In genomic region chr1:55040083-55040952, GRCh38 we compare ENCODE assay signal across 13 cellular contexts. TPM values are rescaled to one million over a fixed set of nuclear protein-coding genes. Genes with fewer than 3 reads are reported as not detected.
DNase-seq lines count a peak whose midpoint lies in the region; ATAC-seq, FAIRE-seq and TF ChIP-seq lines count a peak whose summit lies in the region.
"Had no signal": no experiment of that assay in that cellular context is flagged by ENCODE, and none has a peak within 500 bp of the region (broad histone marks: within the 10 kb centered on the region; RNA-seq: fewer than 3 reads in every experiment).

No MANE protein-coding gene starts in this region.

- no peaks in the 10 kb centered on the region for H3K9me3 Mint-ChIP-seq in stimulated activated memory B cell treated with anti-CD40 and anti-IgM and Interleukin-4, amounts not matched to agents 10 μg/mL and 1 μg/mL and 100 μg/mL, for 72 hours
- H3K9me3 Mint-ChIP-seq: activated naive CD4-positive, alpha-beta T cell treated with anti-CD3 and anti-CD28 coated beads, Interleukin-2, amount 10 ng/mL, durations not matched to agents 7 days and 5 days; T-cell had no signal

- peaks cover 58% of the 10 kb centered on the region for H3K27me3 Mint-ChIP-seq in stimulated activated memory B cell treated with anti-CD40 and anti-IgM and Interleukin-4, amounts not matched to agents 10 μg/mL and 1 μg/mL and 100 μg/mL, for 72 hours

- no peak for FAIRE-seq in A549 (lab: Jason Lieb, UNC)
- FAIRE-seq in endothelial cell of umbilical vein (lab: Jason Lieb, UNC), result no peak
- FAIRE-seq: islet of Langerhans had no signal

- no peak overlapping the region for H3K9ac ChIP-seq in endothelial cell of umbilical vein (replicated peaks; ENCODE audit: extremely low read depth, insufficient read depth, low read length)
- H3K9ac ChIP-seq: BLaER1 treated with 17β-estradiol and CSF1 and Interleukin-3, amounts not matched to agents 10 nM and 100 nM had no signal

- no peak overlapping the region for H3K4me3 Mint-ChIP-seq in stimulated activated memory B cell treated with anti-CD40 and anti-IgM and Interleukin-4, amounts not matched to agents 10 μg/mL and 1 μg/mL and 100 μg/mL, for 72 hours
- H3K4me3 Mint-ChIP-seq: activated naive CD4-positive, alpha-beta T cell treated with anti-CD3 and anti-CD28 coated beads, Interleukin-2, amount 10 ng/mL, durations not matched to agents 7 days and 5 days; T-cell had no signal

- H3K4me1 Mint-ChIP-seq in stimulated activated memory B cell treated with anti-CD40 and anti-IgM and Interleukin-4, amounts not matched to agents 10 μg/mL and 1 μg/mL and 100 μg/mL, for 72 hours, result peaks cover 7% of the 10 kb centered on the region

- H3K4me1 ChIP-seq in A549 (peaks cover 23% of the 10 kb centered on the region), endothelial cell of umbilical vein (ENCODE audit: control insufficient read depth, extremely low read depth, insufficient read depth, low read length) (peaks cover 4% of the 10 kb centered on the region), mucosa of descending colon (ENCODE audit: low read depth) (peaks cover 15% of the 10 kb centered on the region)

- no peaks in the 10 kb centered on the region for H3K9me3 ChIP-seq in A549
- H3K9me3 ChIP-seq in endothelial cell of umbilical vein (replicated peaks; ENCODE audit: control insufficient read depth, insufficient read depth, low read length), result no peaks in the 10 kb centered on the region
- H3K9me3 ChIP-seq in mucosa of descending colon, result no peaks in the 10 kb centered on the region
- H3K9me3 ChIP-seq: BLaER1 treated with 17β-estradiol and CSF1 and Interleukin-3, amounts not matched to agents 10 nM and 100 nM; MG63 had no signal

- no peak for TF ChIP-seq RAD21 in A549 (conservative IDR thresholded peaks at IDR 0.05 in 1 of 2, IDR thresholded peaks at IDR 0.05 in 1 of 2)

- ATAC-seq in A549 (peak; percentile 19 to 42; a peak in 5 of 6 replicates), mucosa of descending colon (peak; percentile 31)
- ATAC-seq in stimulated activated memory B cell treated with anti-CD40 and anti-IgM and Interleukin-4, amounts not matched to agents 10 μg/mL and 1 μg/mL and 100 μg/mL, for 72 hours, result no peak
- ATAC-seq: T-cell had no signal

- H3K4me2 ChIP-seq in A549, result peak overlapping the region; percentile 94
- H3K4me2 ChIP-seq in endothelial cell of umbilical vein (ENCODE audit: insufficient read depth, low read length), result no peak overlapping the region

- dilution Hi-C loops in endothelial cell of umbilical vein (cut with MboI; ENCODE audit: extremely low pct_ligation_motif_present, low sequenced_read_pairs), result no loop called here

- TF ChIP-seq CTCF in A549 (IDR thresholded peaks at IDR 0.05) (no peak), endothelial cell of umbilical vein (IDR thresholded peaks at IDR 0.05; ENCODE audit: extremely low read depth in 1 of 2, insufficient read depth in 1 of 2, low read depth in 1 of 2, low read length in 2 of 2) (no peak), mucosa of descending colon (IDR thresholded peaks at IDR 0.05) (no peak)

- POLR2A ChIA-PET in A549 (lab: Yijun Ruan, JAX) (no interaction called here), endothelial cell of umbilical vein (lab: Charles Lee) (no interaction called here)

- intact Hi-C loops in endothelial cell of umbilical vein (cut with micrococcal nuclease) (no loop called here), mucosa of descending colon (cut with DNase I, micrococcal nuclease) (no loop called here)

- H3K36me3 ChIP-seq in endothelial cell of umbilical vein (ENCODE audit: control insufficient read depth in 2 of 2, extremely low read depth in 1 of 2, insufficient read depth in 2 of 2, low read length in 2 of 2) (no peaks in the 10 kb centered on the region), mucosa of descending colon (ENCODE audit: low read depth) (no peaks in the 10 kb centered on the region)
- H3K36me3 ChIP-seq: BLaER1 treated with 17β-estradiol and CSF1 and Interleukin-3, amounts not matched to agents 10 nM and 100 nM; MG63 had no signal

- no TSS peak for BruUV-seq in endothelial cell of umbilical vein (replicated peaks; lab: Mats Ljungman, UMichigan)

- H3K36me3 Mint-ChIP-seq in stimulated activated memory B cell treated with anti-CD40 and anti-IgM and Interleukin-4, amounts not matched to agents 10 μg/mL and 1 μg/mL and 100 μg/mL, for 72 hours, result no peaks in the 10 kb centered on the region
- H3K36me3 Mint-ChIP-seq: activated naive CD4-positive, alpha-beta T cell treated with anti-CD3 and anti-CD28 coated beads, Interleukin-2, amount 10 ng/mL, durations not matched to agents 7 days and 5 days; T-cell had no signal

- no peaks in the 10 kb centered on the region for H4K20me1 ChIP-seq in endothelial cell of umbilical vein (replicated peaks; ENCODE audit: control insufficient read depth, extremely low read depth, insufficient read depth, low read length)
- H4K20me1 ChIP-seq: BLaER1 treated with 17β-estradiol and CSF1 and Interleukin-3, amounts not matched to agents 10 nM and 100 nM had no signal

- DNase-seq in A549 (ENCODE audit: low read depth in 1 of 2, low spot score in 1 of 2) (no peak), NCI-H2171 treated with DMSO at 0.1 percent for 48 hours (lab: John Stamatoyannopoulos, UW) (peak; percentile 79), endothelial cell of umbilical vein (ENCODE audit: low read depth, low spot score) (no peak), mucosa of descending colon (peak in 2 of 3 donors; percentile 24 to 57), NCI-H187 treated with DMSO at 0.1 percent for 48 hours (lab: John Stamatoyannopoulos, UW) (no peak), T-helper 2 cell (no peak), kidney glomerular epithelial cell (lab: John Stamatoyannopoulos, UW) (no peak)
- DNase-seq: activated naive CD4-positive, alpha-beta T cell treated with anti-CD3 and anti-CD28 coated beads, Interleukin-2, amount 10 ng/mL, durations not matched to agents 7 days and 5 days; MG63; T-cell had no signal

- peaks cover 56 to 68% of the 10 kb centered on the region in 2 experiments for H3K27me3 ChIP-seq in endothelial cell of umbilical vein (ENCODE audit: control insufficient read depth in 2 of 2, insufficient read depth in 2 of 2, low read length in 2 of 2)
- H3K27me3 ChIP-seq: MG63 had no signal

- CTCF ChIA-PET in A549 (lab: Yijun Ruan, JAX) (interaction anchor here (1.4 kb wide), 1 partner anchor 18 kb away, joined by 5 read pairs; no protein-coding TSS in a partner anchor), endothelial cell of umbilical vein (lab: Charles Lee) (interaction anchor here (1.0 to 2.0 kb wide), 2 partner anchors 90 to 95 kb away, joined by 3 to 6 read pairs; no protein-coding TSS in a partner anchor)

- peak overlapping the region; percentile 52 for H3K4me3 ChIP-seq in A549
- no peak overlapping the region for H3K4me3 ChIP-seq in endothelial cell of umbilical vein (replicated peaks in 1 of 3; ENCODE audit: insufficient read depth in 1 of 3, low read depth in 1 of 3, low read length in 3 of 3)
- no peak overlapping the region for H3K4me3 ChIP-seq in mucosa of descending colon
- H3K4me3 ChIP-seq: BLaER1 treated with 17β-estradiol and CSF1 and Interleukin-3, amounts not matched to agents 10 nM and 100 nM; MG63 had no signal

- H3K27ac ChIP-seq in A549 (peak overlapping the region; percentile 62 to 85), endothelial cell of umbilical vein (ENCODE audit: insufficient read depth, low read depth, low read length) (no peak overlapping the region)
- H3K27ac ChIP-seq: BLaER1 treated with 17β-estradiol and CSF1 and Interleukin-3, amounts not matched to agents 10 nM and 100 nM had no signal

- WGBS in A549 (ENCODE audit: missing lambda C conversion rate), result 41% methylated on average over 29 of the region's 49 CpGs

- no peak for TF ChIP-seq EP300 in A549 (IDR thresholded peaks at IDR 0.05)

- no peaks in the 10 kb centered on the region for H3K9me1 ChIP-seq in endothelial cell of umbilical vein (replicated peaks; ENCODE audit: control insufficient read depth, extremely low read depth, insufficient read depth, low read length)

- H2AFZ ChIP-seq in endothelial cell of umbilical vein (ENCODE audit: low read depth, low read length), result no peak overlapping the region

- TF ChIP-seq POLR2A in A549 (IDR thresholded peaks at IDR 0.05; ENCODE audit: low read length) (no peak), endothelial cell of umbilical vein (IDR thresholded peaks at IDR 0.05; ENCODE audit: low read depth, low read length) (no peak)

- no peaks in the 10 kb centered on the region for H3K79me2 ChIP-seq in endothelial cell of umbilical vein (ENCODE audit: control insufficient read depth, insufficient read depth, low read length)

- H3K27ac Mint-ChIP-seq in stimulated activated memory B cell treated with anti-CD40 and anti-IgM and Interleukin-4, amounts not matched to agents 10 μg/mL and 1 μg/mL and 100 μg/mL, for 72 hours, result no peak overlapping the region
- H3K27ac Mint-ChIP-seq: activated naive CD4-positive, alpha-beta T cell treated with anti-CD3 and anti-CD28 coated beads, Interleukin-2, amount 10 ng/mL, durations not matched to agents 7 days and 5 days; T-cell had no signal

RNA-seq across cellular contexts. Expression of gene PCSK9, which starts 1.0 kb away (rescaled TPM):
- polyA plus RNA-seq in A549 (2011; rRNA removed) (1.6 and 1.7 TPM in 2 replicates), A549 (2017; fragmentation: RNase III; extraction: RNeasy Plus Mini Kit Qiagen cat#74134 plus additional on column Dnase treatment) (2.7 to 7.3 TPM (median 4.9 TPM) in 3 replicates), endothelial cell of umbilical vein (0.17 and 0.32 TPM in 2 replicates)
- 2.4 and 3.7 TPM in 2 replicates for polyA plus RNA-seq in A549 (2012; cell fraction: cytosol; rRNA removed)
- polyA plus RNA-seq in A549 (2012; cell fraction: nucleus; rRNA removed), result 9.8 and 14.3 TPM in 2 replicates
- 1.6 and 1.8 TPM in 2 replicates for polyA minus RNA-seq in A549 (2011; rRNA and poly(A)+ RNA removed)
- total RNA-seq in endothelial cell of umbilical vein (0.23 and 0.35 TPM in 2 replicates), mucosa of descending colon (10 to 100 TPM in 1 of 3 donors, 1 to 10 TPM in 2; 3.6 to 14.1 (median 9.2) TPM)
- polyA plus RNA-seq in endothelial cell of umbilical vein (2011; cell fraction: cytosol; rRNA removed), result 0.11 and 0.15 TPM in 2 replicates
- polyA plus RNA-seq in endothelial cell of umbilical vein (2011; cell fraction: nucleus; rRNA removed), result 0.08 and 0.10 TPM in 2 replicates
- not detected in 2 replicates for polyA plus RNA-seq in endothelial cell of umbilical vein (2012)
- 0.27 and 0.87 TPM in 2 replicates for polyA minus RNA-seq in endothelial cell of umbilical vein
- 41.3 TPM for polyA minus RNA-seq in endothelial cell of umbilical vein (2011; cell fraction: cytosol; rRNA and poly(A)+ RNA removed)
- polyA minus RNA-seq in endothelial cell of umbilical vein (2011; cell fraction: nucleus; rRNA and poly(A)+ RNA removed), result 0.48 and 0.58 TPM in 2 replicates

RNA-seq across cellular contexts. Expression of gene BSND, which starts 41.6 kb away (rescaled TPM):
- polyA plus RNA-seq in A549 (2011; rRNA removed) (not detected in 2 replicates), A549 (2017; fragmentation: RNase III; extraction: RNeasy Plus Mini Kit Qiagen cat#74134 plus additional on column Dnase treatment) (not detected in 3 replicates), endothelial cell of umbilical vein (not detected in 2 replicates)
- not detected in 2 replicates for polyA plus RNA-seq in A549 (2012; cell fraction: cytosol; rRNA removed)
- polyA plus RNA-seq in A549 (2012; cell fraction: nucleus; rRNA removed), result not detected in 2 replicates
- polyA minus RNA-seq in A549 (2011; rRNA and poly(A)+ RNA removed), result not detected in 2 replicates
- total RNA-seq in endothelial cell of umbilical vein (not detected in 2 replicates), mucosa of descending colon (not detected)
- polyA plus RNA-seq in endothelial cell of umbilical vein (2011; cell fraction: cytosol; rRNA removed), result not detected in 2 replicates
- polyA plus RNA-seq in endothelial cell of umbilical vein (2011; cell fraction: nucleus; rRNA removed), result not detected in 2 replicates
- polyA plus RNA-seq in endothelial cell of umbilical vein (2012), result not detected in 2 replicates
- not detected in 2 replicates for polyA minus RNA-seq in endothelial cell of umbilical vein
- not detected for polyA minus RNA-seq in endothelial cell of umbilical vein (2011; cell fraction: cytosol; rRNA and poly(A)+ RNA removed)
- not detected in 2 replicates for polyA minus RNA-seq in endothelial cell of umbilical vein (2011; cell fraction: nucleus; rRNA and poly(A)+ RNA removed)
- total RNA-seq: T-cell had no signal

RNA-seq across cellular contexts. Expression of gene TMEM61, which starts 59.9 kb away (rescaled TPM):
- polyA plus RNA-seq in A549 (2011; rRNA removed) (0.06 and 0.15 TPM in 2 replicates), A549 (2017; fragmentation: RNase III; extraction: RNeasy Plus Mini Kit Qiagen cat#74134 plus additional on column Dnase treatment) (0.10 to 0.12 TPM in 2 of 3 replicates, not detected in the other), endothelial cell of umbilical vein (not detected in 2 replicates)
- polyA plus RNA-seq in A549 (2012; cell fraction: cytosol; rRNA removed), result 0.05 TPM in 2 replicates
- polyA plus RNA-seq in A549 (2012; cell fraction: nucleus; rRNA removed), result 0.06 TPM in 1 of 2 replicates, not detected in the other
- polyA minus RNA-seq in A549 (2011; rRNA and poly(A)+ RNA removed), result not detected in 2 replicates
- total RNA-seq in endothelial cell of umbilical vein (not detected in 2 replicates), mucosa of descending colon (10 to 100 TPM in 1 of 3 donors, 1 to 10 TPM in 2; 4.9 to 17.9 (median 8.5) TPM)
- not detected in 2 replicates for polyA plus RNA-seq in endothelial cell of umbilical vein (2011; cell fraction: cytosol; rRNA removed)
- not detected in 2 replicates for polyA plus RNA-seq in endothelial cell of umbilical vein (2011; cell fraction: nucleus; rRNA removed)
- polyA plus RNA-seq in endothelial cell of umbilical vein (2012), result not detected in 2 replicates
- not detected in 2 replicates for polyA minus RNA-seq in endothelial cell of umbilical vein
- not detected for polyA minus RNA-seq in endothelial cell of umbilical vein (2011; cell fraction: cytosol; rRNA and poly(A)+ RNA removed)
- not detected in 2 replicates for polyA minus RNA-seq in endothelial cell of umbilical vein (2011; cell fraction: nucleus; rRNA and poly(A)+ RNA removed)
- total RNA-seq: T-cell had no signal

Comparison
In these comparisons a context has a peak if more than half of its experiments do, and no peak if none do; other contexts are left out.
1. DNase-seq: peak in NCI-H2171 treated with DMSO at 0.1 percent for 48 hours (single experiment) and mucosa of descending colon (2 of 3); none in A549 (0 of 2), endothelial cell of umbilical vein (single experiment), NCI-H187 treated with DMSO at 0.1 percent for 48 hours (single experiment), T-helper 2 cell (0 of 5) and kidney glomerular epithelial cell (single experiment).